15 cellular contexts compared by ENCODE assay signal in genomic region chr4:62191446-62191845, GRCh38.
DNase-seq lines count a peak whose midpoint lies in the region; ATAC-seq, FAIRE-seq and TF ChIP-seq lines count a peak whose summit lies in the region.
"Had no signal": no experiment of that assay in that cellular context is flagged by ENCODE, and none has a peak within 500 bp of the region (broad histone marks: within the 10 kb centered on the region; RNA-seq: fewer than 3 reads in every experiment).

No MANE protein-coding gene starts in this region.

- no peak overlapping the region for H3K4me2 ChIP-seq in neural progenitor cell
- H3K4me2 ChIP-seq: BLaER1 treated with 17β-estradiol and CSF1 and Interleukin-3, amounts not matched to agents 10 nM and 100 nM; GM23338 had no signal

- no peaks in the 10 kb centered on the region for H3K36me3 ChIP-seq in neural progenitor cell
- H3K36me3 ChIP-seq: BLaER1 treated with 17β-estradiol and CSF1 and Interleukin-3, amounts not matched to agents 10 nM and 100 nM had no signal

- H3K27ac ChIP-seq in VCaP, result peak overlapping the region; percentile 62
- H3K27ac ChIP-seq in neural progenitor cell, result no peak overlapping the region
- H3K27ac ChIP-seq: BLaER1 treated with 17β-estradiol and CSF1 and Interleukin-3, amounts not matched to agents 10 nM and 100 nM had no signal

- no peak for TF ChIP-seq POLR2A in GM12892 (IDR thresholded peaks at IDR 0.05; ENCODE audit: low read depth, low read length)

- no peaks in the 10 kb centered on the region for H3K79me2 ChIP-seq in neural progenitor cell (ENCODE audit: low read depth)

- H3K4me3 ChIP-seq in neural progenitor cell, result no peak overlapping the region
- H3K4me3 ChIP-seq: BLaER1 treated with 17β-estradiol and CSF1 and Interleukin-3, amounts not matched to agents 10 nM and 100 nM; GM23338 had no signal

- peak; percentile 58 for DNase-seq in NCI-H1092 treated with DMSO at 0.1 percent for 48 hours (lab: John Stamatoyannopoulos, UW)
- DNase-seq in NCI-H1092 (lab: John Stamatoyannopoulos, UW), result no peak
- DNase-seq in NCI-H1694 treated with DMSO at 0.1 percent for 48 hours (lab: John Stamatoyannopoulos, UW), result peak; percentile 26
- DNase-seq in neural progenitor cell (ENCODE audit: low spot score), result no peak
- DNase-seq in DMS 273 treated with DMSO at 0.1 percent for 48 hours (lab: John Stamatoyannopoulos, UW), result no peak
- DNase-seq in GM12892 (ENCODE audit: insufficient read length), result no peak
- DNase-seq: 8988T; AML-193; CD4-positive, CD25-positive, alpha-beta regulatory T cell; H7 had no signal

- H3K9me3 Mint-ChIP-seq in neural progenitor cell, result peaks cover 6% of the 10 kb centered on the region
- peaks cover 3% of the 10 kb centered on the region for H3K9me3 Mint-ChIP-seq in stimulated activated memory B cell treated with anti-CD40 and anti-IgM and Interleukin-4, amounts not matched to agents 10 μg/mL and 1 μg/mL and 100 μg/mL, for 72 hours
- H3K9me3 Mint-ChIP-seq: GM23338 had no signal

- no peak overlapping the region for H3K4me3 Mint-ChIP-seq in neural progenitor cell
- H3K4me3 Mint-ChIP-seq in stimulated activated memory B cell treated with anti-CD40 and anti-IgM and Interleukin-4, amounts not matched to agents 10 μg/mL and 1 μg/mL and 100 μg/mL, for 72 hours, result no peak overlapping the region
- H3K4me3 Mint-ChIP-seq: GM23338 had no signal

- FAIRE-seq in GM12892 (lab: Jason Lieb, UNC), result no peak
- FAIRE-seq: GM18507 had no signal

- no peaks in the 10 kb centered on the region for H3K36me3 Mint-ChIP-seq in neural progenitor cell
- H3K36me3 Mint-ChIP-seq in stimulated activated memory B cell treated with anti-CD40 and anti-IgM and Interleukin-4, amounts not matched to agents 10 μg/mL and 1 μg/mL and 100 μg/mL, for 72 hours, result no peaks in the 10 kb centered on the region
- H3K36me3 Mint-ChIP-seq: CD4-positive, CD25-positive, alpha-beta regulatory T cell had no signal

- H3K4me1 Mint-ChIP-seq in neural progenitor cell, result no peaks in the 10 kb centered on the region
- H3K4me1 Mint-ChIP-seq in stimulated activated memory B cell treated with anti-CD40 and anti-IgM and Interleukin-4, amounts not matched to agents 10 μg/mL and 1 μg/mL and 100 μg/mL, for 72 hours, result no peaks in the 10 kb centered on the region
- H3K4me1 Mint-ChIP-seq: CD4-positive, CD25-positive, alpha-beta regulatory T cell; GM23338 had no signal

- H4K20me1 ChIP-seq in neural progenitor cell (ENCODE audit: low read depth), result no peaks in the 10 kb centered on the region
- H4K20me1 ChIP-seq: BLaER1 treated with 17β-estradiol and CSF1 and Interleukin-3, amounts not matched to agents 10 nM and 100 nM had no signal

- TF ChIP-seq CTCF in VCaP (conservative IDR thresholded peaks at IDR 0.05) (no peak), neural progenitor cell (IDR thresholded peaks at IDR 0.05) (no peak)

- H3K27me3 ChIP-seq in neural progenitor cell, result no peaks in the 10 kb centered on the region
- H3K27me3 ChIP-seq: BLaER1 treated with 17β-estradiol and CSF1 and Interleukin-3, amounts not matched to agents 10 nM and 100 nM had no signal

- no peak overlapping the region for H3K27ac Mint-ChIP-seq in neural progenitor cell
- no peak overlapping the region for H3K27ac Mint-ChIP-seq in stimulated activated memory B cell treated with anti-CD40 and anti-IgM and Interleukin-4, amounts not matched to agents 10 μg/mL and 1 μg/mL and 100 μg/mL, for 72 hours
- H3K27ac Mint-ChIP-seq: CD4-positive, CD25-positive, alpha-beta regulatory T cell; GM23338 had no signal

- H3K27me3 Mint-ChIP-seq in neural progenitor cell (ENCODE audit: insufficient read depth, low read depth), result peaks cover 2% of the 10 kb centered on the region
- H3K27me3 Mint-ChIP-seq in stimulated activated memory B cell treated with anti-CD40 and anti-IgM and Interleukin-4, amounts not matched to agents 10 μg/mL and 1 μg/mL and 100 μg/mL, for 72 hours, result no peaks in the 10 kb centered on the region
- H3K27me3 Mint-ChIP-seq: CD4-positive, CD25-positive, alpha-beta regulatory T cell had no signal

- no peaks in the 10 kb centered on the region for H3K4me1 ChIP-seq in neural progenitor cell
- H3K4me1 ChIP-seq: BLaER1 treated with 17β-estradiol and CSF1 and Interleukin-3, amounts not matched to agents 10 nM and 100 nM had no signal

- no peaks in the 10 kb centered on the region for H3K9me3 ChIP-seq in neural progenitor cell (ENCODE audit: low read depth)
- H3K9me3 ChIP-seq: BLaER1 treated with 17β-estradiol and CSF1 and Interleukin-3, amounts not matched to agents 10 nM and 100 nM had no signal

- no peaks in the 10 kb centered on the region for H3F3A ChIP-seq in neural progenitor cell (ENCODE audit: low read depth)

- no peak for ATAC-seq in stimulated activated memory B cell treated with anti-CD40 and anti-IgM and Interleukin-4, amounts not matched to agents 10 μg/mL and 1 μg/mL and 100 μg/mL, for 72 hours
- ATAC-seq: GM23338 had no signal

- peak overlapping the region; percentile 18 for H2AFZ ChIP-seq in neural progenitor cell (replicated peaks)
- H2AFZ ChIP-seq: GM23338 had no signal

- no peak overlapping the region for H3K9ac ChIP-seq in neural progenitor cell
- H3K9ac ChIP-seq: BLaER1 treated with 17β-estradiol and CSF1 and Interleukin-3, amounts not matched to agents 10 nM and 100 nM had no signal

Comparison
In these comparisons a context has a peak if more than half of its experiments do, and no peak if none do; other contexts are left out.
1. DNase-seq: peak in NCI-H1092 treated with DMSO at 0.1 percent for 48 hours (single experiment) and NCI-H1694 treated with DMSO at 0.1 percent for 48 hours (single experiment); none in NCI-H1092 (single experiment), neural progenitor cell (single experiment), DMS 273 treated with DMSO at 0.1 percent for 48 hours (single experiment) and GM12892 (single experiment).